In genomic region chr4:2071252-2071911, GRCh38 we compare ENCODE assay signal across 18 cellular contexts. TPM values are rescaled to one million over a fixed set of nuclear protein-coding genes. Genes with fewer than 3 reads are reported as not detected.
DNase-seq lines count a peak whose midpoint lies in the region; ATAC-seq and TF ChIP-seq lines count a peak whose summit lies in the region.
"Had no signal": no experiment of that assay in that cellular context is flagged by ENCODE, and none has a peak within 500 bp of the region (broad histone marks: within the 10 kb centered on the region; RNA-seq: fewer than 3 reads in every experiment).

No MANE protein-coding gene starts in this region.

- peak; percentile 5 for ATAC-seq in GM23338
- ATAC-seq in naive thymus-derived CD4-positive, alpha-beta T cell: no peak
- ATAC-seq: activated CD8-positive, alpha-beta T cell treated with anti-CD3 and anti-CD28 coated beads, Interleukin-2, amount 10 ng/mL, durations not matched to agents 7 days and 5 days; right lobe of liver had no signal

- POLR2A ChIA-PET in naive thymus-derived CD4-positive, alpha-beta T cell (lab: Charles Lee): no interaction called here

- no peaks in the 10 kb centered on the region for H3K36me3 Mint-ChIP-seq in CD14-positive monocyte
- no peaks in the 10 kb centered on the region; the same call in 2 of the 3 replicates for H3K36me3 Mint-ChIP-seq in GM23338 (ENCODE audit: low read depth)
- no peaks in the 10 kb centered on the region for H3K36me3 Mint-ChIP-seq in chondrocyte (ENCODE audit: low read depth)
- peaks cover 7% of the 10 kb centered on the region for H3K36me3 Mint-ChIP-seq in neural progenitor cell
- no peaks in the 10 kb centered on the region for H3K36me3 Mint-ChIP-seq in naive thymus-derived CD4-positive, alpha-beta T cell

- H3K79me2 ChIP-seq in GM23338 (replicated peaks; ENCODE audit: insufficient read depth): no peaks in the 10 kb centered on the region
- no peaks in the 10 kb centered on the region for H3K79me2 ChIP-seq in neural progenitor cell (ENCODE audit: low read depth)

- DNase-seq in CD14-positive monocyte (ENCODE audit: low spot score): peak; percentile 43
- DNase-seq in GM23338 (ENCODE audit: low spot score): no peak
- peak; percentile 79 for DNase-seq in chondrocyte (ENCODE audit: low spot score)
- no peak for DNase-seq in neural progenitor cell (ENCODE audit: low spot score)
- DNase-seq in naive thymus-derived CD4-positive, alpha-beta T cell: no peak
- no peak for DNase-seq in erythroblast (lab: John Stamatoyannopoulos, UW)
- DNase-seq in WERI-Rb-1: no peak
- DNase-seq in NCI-H1436 treated with DMSO at 0.1 percent for 48 hours (lab: John Stamatoyannopoulos, UW): no peak
- DNase-seq: activated CD8-positive, alpha-beta T cell treated with anti-CD3 and anti-CD28 coated beads, Interleukin-2, amount 10 ng/mL, durations not matched to agents 7 days and 5 days; cerebellar nuclear complex; foreskin fibroblast; HCEC 1CT; NCI-H1930; NCI-H524 treated with DMSO at 0.1 percent for 48 hours; nephron progenitor cell; stimulated activated CD4-positive, alpha-beta T cell treated with anti-CD3 and anti-CD28 coated beads, Interleukin-2, amount 100 ng/mL, for 24 hours had no signal

- H3K4me3 Mint-ChIP-seq in CD14-positive monocyte: no peak overlapping the region
- peak overlapping the region; percentile 29; the same call in 1 of the 3 replicates for H3K4me3 Mint-ChIP-seq in GM23338
- no peak overlapping the region for H3K4me3 Mint-ChIP-seq in chondrocyte (ENCODE audit: unreplicated experiment)
- peak overlapping the region; percentile 64 for H3K4me3 Mint-ChIP-seq in neural progenitor cell
- no peak overlapping the region for H3K4me3 Mint-ChIP-seq in naive thymus-derived CD4-positive, alpha-beta T cell
- H3K4me3 Mint-ChIP-seq: activated CD8-positive, alpha-beta T cell treated with anti-CD3 and anti-CD28 coated beads, Interleukin-2, amount 10 ng/mL, durations not matched to agents 7 days and 5 days; nephron progenitor cell had no signal

- H3K4me1 Mint-ChIP-seq in CD14-positive monocyte (no peaks in the 10 kb centered on the region), GM23338 (peaks cover 18% of the 10 kb centered on the region), chondrocyte (ENCODE audit: low read depth) (no peaks in the 10 kb centered on the region), neural progenitor cell (peaks cover 32% of the 10 kb centered on the region)
- H3K4me1 Mint-ChIP-seq in naive thymus-derived CD4-positive, alpha-beta T cell: no peaks in the 10 kb centered on the region

- no peak overlapping the region for H3K9ac ChIP-seq in neural progenitor cell

- intact Hi-C loops in CD14-positive monocyte (cut with micrococcal nuclease): no loop called here
- intact Hi-C loops in naive thymus-derived CD4-positive, alpha-beta T cell (cut with micrococcal nuclease): no loop called here

- TF ChIP-seq POLR2A in erythroblast (IDR thresholded peaks at IDR 0.05; ENCODE audit: low read length): no peak

- no peaks in the 10 kb centered on the region for H3K27me3 ChIP-seq in GM23338 (ENCODE audit: insufficient read depth)
- H3K27me3 ChIP-seq in neural progenitor cell: no peaks in the 10 kb centered on the region
- no peaks in the 10 kb centered on the region for H3K27me3 ChIP-seq in naive thymus-derived CD4-positive, alpha-beta T cell (ENCODE audit: control insufficient read depth in 2 of 2, insufficient read depth in 2 of 2, low read length in 2 of 2)
- H3K27me3 ChIP-seq in WERI-Rb-1 (ENCODE audit: insufficient read depth, low read depth, severe bottlenecking): no peaks in the 10 kb centered on the region
- H3K27me3 ChIP-seq: right lobe of liver had no signal

- H3K9me3 Mint-ChIP-seq in CD14-positive monocyte (peaks cover 0 to 1% (median 0%) of the 10 kb centered on the region in 7 donors), GM23338 (no peaks in the 10 kb centered on the region), chondrocyte (ENCODE audit: low read depth) (no peaks in the 10 kb centered on the region), neural progenitor cell (no peaks in the 10 kb centered on the region)
- peaks cover 0 to 2% (median 0%) of the 10 kb centered on the region in 11 donors for H3K9me3 Mint-ChIP-seq in naive thymus-derived CD4-positive, alpha-beta T cell
- H3K9me3 Mint-ChIP-seq: nephron progenitor cell had no signal

- TF ChIP-seq CTCF in CD14-positive monocyte (IDR thresholded peaks at IDR 0.05) (no peak), GM23338 (conservative IDR thresholded peaks at IDR 0.05; ENCODE audit: low read depth in 2 of 2) (no peak), chondrocyte (IDR thresholded peaks at IDR 0.05) (no peak), neural progenitor cell (IDR thresholded peaks at IDR 0.05) (no peak), WERI-Rb-1 (IDR thresholded peaks at IDR 0.05; ENCODE audit: low read depth, low read length) (no peak)

- H3K9me3 ChIP-seq in neural progenitor cell (ENCODE audit: low read depth): no peaks in the 10 kb centered on the region
- no peaks in the 10 kb centered on the region for H3K9me3 ChIP-seq in naive thymus-derived CD4-positive, alpha-beta T cell (ENCODE audit: control insufficient read depth in 2 of 3, low read length in 3 of 3)
- H3K9me3 ChIP-seq in WERI-Rb-1 (ENCODE audit: severe bottlenecking): no peaks in the 10 kb centered on the region
- H3K9me3 ChIP-seq: right lobe of liver had no signal

- H3K4me2 ChIP-seq in GM23338 (no peak overlapping the region), neural progenitor cell (peak overlapping the region; percentile 27)

- H3K27ac Mint-ChIP-seq in CD14-positive monocyte: no peak overlapping the region
- no peak overlapping the region for H3K27ac Mint-ChIP-seq in GM23338
- peak overlapping the region; percentile 32 for H3K27ac Mint-ChIP-seq in chondrocyte (ENCODE audit: unreplicated experiment)
- peak overlapping the region; percentile 93 for H3K27ac Mint-ChIP-seq in neural progenitor cell
- no peak overlapping the region for H3K27ac Mint-ChIP-seq in naive thymus-derived CD4-positive, alpha-beta T cell
- H3K27ac Mint-ChIP-seq: activated CD8-positive, alpha-beta T cell treated with anti-CD3 and anti-CD28 coated beads, Interleukin-2, amount 10 ng/mL, durations not matched to agents 7 days and 5 days; nephron progenitor cell had no signal

- H3K4me1 ChIP-seq in GM23338 (ENCODE audit: insufficient read depth) (no peaks in the 10 kb centered on the region), neural progenitor cell (peaks cover 12% of the 10 kb centered on the region)
- H3K4me1 ChIP-seq in naive thymus-derived CD4-positive, alpha-beta T cell (ENCODE audit: control insufficient read depth in 2 of 2, insufficient read depth in 2 of 2, low read length in 2 of 2): no peaks in the 10 kb centered on the region
- H3K4me1 ChIP-seq: right lobe of liver had no signal

- H3K4me3 ChIP-seq in GM23338 (no peak overlapping the region), neural progenitor cell (no peak overlapping the region), WERI-Rb-1 (ENCODE audit: low read depth, low read length) (no peak overlapping the region)
- H3K4me3 ChIP-seq in naive thymus-derived CD4-positive, alpha-beta T cell (ENCODE audit: low read length): no peak overlapping the region
- H3K4me3 ChIP-seq: right lobe of liver had no signal

- H2AFZ ChIP-seq in GM23338 (no peak overlapping the region), neural progenitor cell (replicated peaks) (no peak overlapping the region)

- H3K9me2 ChIP-seq in GM23338 (ENCODE audit: insufficient read depth): no peaks in the 10 kb centered on the region

- H3K27ac ChIP-seq in GM23338 (ENCODE audit: low read depth): no peak overlapping the region
- H3K27ac ChIP-seq in neural progenitor cell: no peak overlapping the region
- H3K27ac ChIP-seq in naive thymus-derived CD4-positive, alpha-beta T cell (ENCODE audit: low read depth, low read length): no peak overlapping the region
- H3K27ac ChIP-seq in WERI-Rb-1: no peak overlapping the region
- H3K27ac ChIP-seq: right lobe of liver had no signal

- no peaks in the 10 kb centered on the region for H4K20me1 ChIP-seq in GM23338 (replicated peaks; ENCODE audit: insufficient read depth)
- H4K20me1 ChIP-seq in neural progenitor cell (ENCODE audit: low read depth): no peaks in the 10 kb centered on the region

- H3F3A ChIP-seq in GM23338 (replicated peaks; ENCODE audit: low read depth): peaks cover 6% of the 10 kb centered on the region; the same call in 1 of the 2 replicates
- H3F3A ChIP-seq in neural progenitor cell (ENCODE audit: low read depth): no peaks in the 10 kb centered on the region

- no peaks in the 10 kb centered on the region for H3K36me3 ChIP-seq in GM23338 (ENCODE audit: insufficient read depth)
- no peaks in the 10 kb centered on the region for H3K36me3 ChIP-seq in neural progenitor cell
- no peaks in the 10 kb centered on the region for H3K36me3 ChIP-seq in naive thymus-derived CD4-positive, alpha-beta T cell (ENCODE audit: control insufficient read depth in 2 of 3, insufficient read depth in 3 of 3, low read length in 3 of 3)
- no peaks in the 10 kb centered on the region for H3K36me3 ChIP-seq in WERI-Rb-1
- H3K36me3 ChIP-seq: right lobe of liver had no signal

- H3K27me3 Mint-ChIP-seq in CD14-positive monocyte (ENCODE audit: low read depth in 3 of 3): peaks cover 2 to 3% (median 3%) of the 10 kb centered on the region in 3 donors
- H3K27me3 Mint-ChIP-seq in GM23338 (ENCODE audit: insufficient read depth, low read depth, poor library complexity): peaks cover 11% of the 10 kb centered on the region
- no peaks in the 10 kb centered on the region for H3K27me3 Mint-ChIP-seq in chondrocyte (ENCODE audit: low read depth)
- peaks cover 4% of the 10 kb centered on the region for H3K27me3 Mint-ChIP-seq in neural progenitor cell (ENCODE audit: insufficient read depth, low read depth)
- H3K27me3 Mint-ChIP-seq in naive thymus-derived CD4-positive, alpha-beta T cell: no peaks in the 10 kb centered on the region

- CTCF ChIA-PET in naive thymus-derived CD4-positive, alpha-beta T cell (lab: Charles Lee): no interaction called here

TF ChIP-seq in GM23338, 12 proteins besides CTCF, POLR2A, EP300 and RAD21 (continues in another document):
- TF ChIP-seq ZNF114 (CRISPR knock-in tag; IDR thresholded peaks at IDR 0.05) (no peak), EZH2phosphoT487 (IDR thresholded peaks at IDR 0.05; ENCODE audit: unreplicated experiment) (no peak)

RNA-seq across cellular contexts. Expression of gene NAT8L, which starts 12.3 kb away (rescaled TPM):
- polyA plus RNA-seq in CD14-positive monocyte (not detected), GM23338 (2016; fragmentation: Nextera tagmentation; extraction: Ambion mirVana) (1.6 and 1.7 TPM in 2 replicates)
- total RNA-seq in GM23338 (2014; rRNA removed; shearing (Covaris generic)): 7.7 and 9.7 TPM in 2 replicates
- total RNA-seq in chondrocyte (0.53 to 1.6 TPM (median 1.6 TPM) in 3 replicates), neural progenitor cell (ENCODE audit: low replicate concordance) (0.62 and 3.4 TPM in 2 replicates)
- 1 to 10 TPM in 1 of 5 experiments, under 1 TPM in 2, not detected in 2; 0.11 to 7.2 (median 0.24) TPM for total RNA-seq in naive thymus-derived CD4-positive, alpha-beta T cell
- not detected for polyA plus RNA-seq in naive thymus-derived CD4-positive, alpha-beta T cell
- total RNA-seq: RPMI7951 had no signal

Comparison
In these comparisons a context has a peak if more than half of its experiments do, and no peak if none do; other contexts are left out.
1. DNase-seq: peak in CD14-positive monocyte (single experiment) and chondrocyte (single experiment); none in GM23338 (single experiment), neural progenitor cell (single experiment), naive thymus-derived CD4-positive, alpha-beta T cell (0 of 9), erythroblast (0 of 2), WERI-Rb-1 (single experiment) and NCI-H1436 treated with DMSO at 0.1 percent for 48 hours (single experiment).
2. H3K27ac Mint-ChIP-seq: peak in chondrocyte (single experiment) and neural progenitor cell (single experiment); none in CD14-positive monocyte (0 of 7), GM23338 (single experiment) and naive thymus-derived CD4-positive, alpha-beta T cell (0 of 9).
3. H3K4me3 Mint-ChIP-seq: peak in GM23338 (single experiment) and neural progenitor cell (single experiment); none in CD14-positive monocyte (0 of 2), chondrocyte (single experiment) and naive thymus-derived CD4-positive, alpha-beta T cell (0 of 10).